24 cellular contexts compared by ENCODE assay signal in the genomic region with DNA sequence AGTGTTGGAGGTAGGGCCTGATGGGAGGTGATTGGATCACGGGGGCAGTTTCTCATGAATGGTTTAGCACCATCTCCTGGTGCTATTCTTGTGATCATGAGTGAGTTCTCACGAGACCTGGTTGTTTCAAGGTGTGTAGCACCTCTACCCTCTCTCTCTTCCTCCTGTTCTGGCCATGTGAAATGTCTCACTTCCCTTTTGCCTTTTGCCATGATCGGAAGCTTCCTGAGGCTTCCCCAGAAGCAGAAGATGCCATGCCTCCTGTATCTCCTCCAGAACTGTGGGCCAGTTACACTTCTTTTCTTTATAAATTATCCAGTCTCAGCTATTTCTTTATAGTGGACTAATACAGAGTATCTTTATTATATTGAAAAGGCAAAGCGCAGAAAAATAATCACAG.
DNase-seq lines count a peak whose midpoint lies in the region; ATAC-seq, FAIRE-seq and TF ChIP-seq lines count a peak whose summit lies in the region.
"Had no signal": no experiment of that assay in that cellular context is flagged by ENCODE, and none has a peak within 500 bp of the region (broad histone marks: within the 10 kb centered on the region; RNA-seq: fewer than 3 reads in every experiment).

No MANE protein-coding gene starts in this region.

- H4K20me1 ChIP-seq in GM12878 (ENCODE audit: control insufficient read depth, insufficient read depth) = no peaks in the 10 kb centered on the region

- H3K4me3 Mint-ChIP-seq in endothelial cell (ENCODE audit: unreplicated experiment) = peak overlapping the region; percentile 50
- H3K4me3 Mint-ChIP-seq: CD14-positive monocyte; CD4-positive, alpha-beta T cell; CD8-positive, alpha-beta memory T cell; GM23338 had no signal

- TF ChIP-seq POLR2A in GM12878 (IDR thresholded peaks at IDR 0.05; ENCODE audit: low read depth, low read length) = no peak

- no peaks in the 10 kb centered on the region for H3K9me3 ChIP-seq in GM12878 (replicated peaks; ENCODE audit: control insufficient read depth, insufficient read depth, low read length)
- H3K9me3 ChIP-seq: A549; BE2C; BLaER1 treated with 17β-estradiol and CSF1 and Interleukin-3, amounts not matched to agents 10 nM and 100 nM had no signal

- SMC1A ChIA-PET in GM12878 (lab: Charles Lee; ENCODE audit: uncharacterized antibody, unreplicated experiment) = no interaction called here

- intact Hi-C loops in GM12878 (cut with micrococcal nuclease; ENCODE audit: unreplicated experiment) = no loop called here

- H2AFZ ChIP-seq in GM12878 (ENCODE audit: control insufficient read depth, low read depth, low read length) = no peak overlapping the region
- H2AFZ ChIP-seq: GM23338 had no signal

- H3K9me3 Mint-ChIP-seq in endothelial cell (ENCODE audit: unreplicated experiment) = no peaks in the 10 kb centered on the region
- H3K9me3 Mint-ChIP-seq: CD4-positive, alpha-beta T cell; CD8-positive, alpha-beta memory T cell; GM23338 had no signal

- RAD21 ChIA-PET in GM12878 (lab: Charles Lee; ENCODE audit: unreplicated experiment) = no interaction called here

- no peak for TF ChIP-seq EP300 in GM12878 (IDR thresholded peaks at IDR 0.05; ENCODE audit: borderline replicate concordance in 1 of 2, control insufficient read depth in 1 of 2, low read depth in 2 of 2, low read length in 2 of 2)

- CTCF ChIA-PET in GM12878 (lab: Yijun Ruan, JAX) = no interaction called here

- H3K9ac ChIP-seq in GM12878 (ENCODE audit: control insufficient read depth, insufficient read depth, low read length) = no peak overlapping the region
- H3K9ac ChIP-seq: BLaER1 treated with 17β-estradiol and CSF1 and Interleukin-3, amounts not matched to agents 10 nM and 100 nM had no signal

- no peaks in the 10 kb centered on the region; a peak in 1 of 4 replicates for H3K27me3 ChIP-seq in GM12878 (replicated peaks in 1 of 2; ENCODE audit: control insufficient read depth in 2 of 2, insufficient read depth in 2 of 2, low read length in 1 of 2)
- H3K27me3 ChIP-seq: BE2C; BLaER1 treated with 17β-estradiol and CSF1 and Interleukin-3, amounts not matched to agents 10 nM and 100 nM had no signal

- ATAC-seq in GM19351 (IDR thresholded peaks at IDR 0.05; ENCODE audit: unreplicated experiment) = peak; percentile 43
- peak; percentile 23; the same call in 1 of the 3 replicates for ATAC-seq in GM12878
- ATAC-seq in HG02885 (IDR thresholded peaks at IDR 0.05; ENCODE audit: poor library complexity, unreplicated experiment) = no peak
- ATAC-seq in GM21367 (IDR thresholded peaks at IDR 0.05; ENCODE audit: unreplicated experiment) = no peak
- ATAC-seq: A549, GM23338 had no signal

- in situ Hi-C loops in GM12878 (cut with MboI) = no loop called here

- no peak for FAIRE-seq in GM12878 (lab: Jason Lieb, UNC)
- FAIRE-seq: A549, D721Med, GM18507 had no signal

- DNase-seq in GM12865 (ENCODE audit: low read depth) = peak; percentile 12
- DNase-seq in GM12878 (ENCODE audit: low read depth, low spot score) = no peak
- DNase-seq in endothelial cell (ENCODE audit: low spot score) = no peak
- DNase-seq in NCI-H1417 (lab: John Stamatoyannopoulos, UW) = no peak
- DNase-seq: 8988T; ACHN; AML-193; BE2C; CD4-positive, alpha-beta T cell; CD8-positive, alpha-beta memory T cell; DMS 273 treated with DMSO at 0.1 percent for 48 hours; DMS79; EL; GDM1; HCEC 1CT had no signal

- TF ChIP-seq RAD21 in GM12878 (IDR thresholded peaks at IDR 0.05; ENCODE audit: insufficient read depth, low read depth, low read length) = no peak

- H3K79me2 ChIP-seq in GM12878 (ENCODE audit: control insufficient read depth, insufficient read depth, low read length) = no peaks in the 10 kb centered on the region

- H3K27me3 Mint-ChIP-seq in endothelial cell (ENCODE audit: unreplicated experiment) = peaks cover 6% of the 10 kb centered on the region
- H3K27me3 Mint-ChIP-seq: CD4-positive, alpha-beta T cell had no signal

- POLR2A ChIA-PET in GM12878 (lab: Charles Lee) = no interaction called here

- no TSS peak for BruUV-seq in GM12878 (replicated peaks; lab: Mats Ljungman, UMichigan)

- no peaks in the 10 kb centered on the region for H3K36me3 ChIP-seq in GM12878 (ENCODE audit: control insufficient read depth in 2 of 2, insufficient read depth in 2 of 2, low read length in 1 of 2)
- H3K36me3 ChIP-seq: BE2C had no signal

- no peak overlapping the region for H3K4me3 ChIP-seq in GM12865 (ENCODE audit: low read depth, low read length)
- H3K4me3 ChIP-seq in GM12878 = no peak overlapping the region
- H3K4me3 ChIP-seq: A549; BLaER1 treated with 17β-estradiol and CSF1 and Interleukin-3, amounts not matched to agents 10 nM and 100 nM; GM23338 had no signal

- no peaks in the 10 kb centered on the region for H3K4me1 ChIP-seq in GM12878 (ENCODE audit: control insufficient read depth, insufficient read depth, low read length)
- H3K4me1 ChIP-seq: A549; BE2C; BLaER1 treated with 17β-estradiol and CSF1 and Interleukin-3, amounts not matched to agents 10 nM and 100 nM had no signal

- H3K27ac Mint-ChIP-seq in endothelial cell (ENCODE audit: unreplicated experiment) = peak overlapping the region; percentile 88
- H3K27ac Mint-ChIP-seq: CD4-positive, alpha-beta T cell; GM23338 had no signal

- no peak overlapping the region for H3K27ac ChIP-seq in GM12878 (ENCODE audit: control insufficient read depth, insufficient read depth)
- H3K27ac ChIP-seq: A549; BLaER1 treated with 17β-estradiol and CSF1 and Interleukin-3, amounts not matched to agents 10 nM and 100 nM had no signal

- 49% methylated on average over 4 of the region's 4 CpGs for WGBS in GM12878 (ENCODE audit: insufficient coverage, insufficient replicate concordance, low lambda C conversion rate, missing lambda C conversion rate)

- peaks cover 47% of the 10 kb centered on the region for H3K36me3 Mint-ChIP-seq in endothelial cell (ENCODE audit: low read depth, unreplicated experiment)
- H3K36me3 Mint-ChIP-seq: CD14-positive monocyte had no signal

- H3K4me1 Mint-ChIP-seq in endothelial cell (ENCODE audit: unreplicated experiment) = peaks cover 25% of the 10 kb centered on the region
- H3K4me1 Mint-ChIP-seq: CD8-positive, alpha-beta memory T cell; GM23338 had no signal

- H3K4me2 ChIP-seq in GM12878 (ENCODE audit: control insufficient read depth, insufficient read depth) = no peak overlapping the region
- H3K4me2 ChIP-seq: A549; BLaER1 treated with 17β-estradiol and CSF1 and Interleukin-3, amounts not matched to agents 10 nM and 100 nM; GM23338 had no signal

- TF ChIP-seq CTCF in GM12865 (IDR thresholded peaks at IDR 0.05; ENCODE audit: insufficient read depth, low read depth, low read length, missing control alignments) (no peak), GM12878 (IDR thresholded peaks at IDR 0.05 in 2 of 3, conservative IDR thresholded peaks at IDR 0.05 in 1 of 3; ENCODE audit: control insufficient read depth in 2 of 3, extremely low read depth in 1 of 3, insufficient read depth in 1 of 3, low read depth in 3 of 3, low read length in 3 of 3) (no peak), endothelial cell (IDR thresholded peaks at IDR 0.05; ENCODE audit: unreplicated experiment) (no peak)

TF ChIP-seq in GM12878, 131 proteins besides CTCF, POLR2A, EP300 and RAD21:
- TF ChIP-seq, protein P1, sequence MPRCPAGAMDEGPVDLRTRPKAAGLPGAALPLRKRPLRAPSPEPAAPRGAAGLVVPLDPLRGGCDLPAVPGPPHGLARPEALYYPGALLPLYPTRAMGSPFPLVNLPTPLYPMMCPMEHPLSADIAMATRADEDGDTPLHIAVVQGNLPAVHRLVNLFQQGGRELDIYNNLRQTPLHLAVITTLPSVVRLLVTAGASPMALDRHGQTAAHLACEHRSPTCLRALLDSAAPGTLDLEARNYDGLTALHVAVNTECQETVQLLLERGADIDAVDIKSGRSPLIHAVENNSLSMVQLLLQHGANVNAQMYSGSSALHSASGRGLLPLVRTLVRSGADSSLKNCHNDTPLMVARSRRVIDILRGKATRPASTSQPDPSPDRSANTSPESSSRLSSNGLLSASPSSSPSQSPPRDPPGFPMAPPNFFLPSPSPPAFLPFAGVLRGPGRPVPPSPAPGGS (IDR thresholded peaks at IDR 0.05; ENCODE audit: borderline replicate concordance, insufficient read depth, low read depth, low read length, poor library complexity, severe bottlenecking) = no peak
- no peak for TF ChIP-seq CHD1 (IDR thresholded peaks at IDR 0.05; ENCODE audit: low read depth, low read length)
- TF ChIP-seq SPI1 (IDR thresholded peaks at IDR 0.05; ENCODE audit: borderline replicate concordance, insufficient read depth, low read depth, low read length) = peak; percentile 58; the same call in 1 of the 2 replicates

Comparison
In these comparisons a context has a peak if more than half of its experiments do, and no peak if none do; other contexts are left out.
1. ATAC-seq: peak in GM19351 (single experiment) and GM12878 (single experiment); none in HG02885 (single experiment) and GM21367 (single experiment).